In genomic region chr2:207711750-207712487, GRCh38 we compare ENCODE assay signal across 8 cellular contexts. TPM values are rescaled to one million over a fixed set of nuclear protein-coding genes. Genes with fewer than 3 reads are reported as not detected.
A peak's percentile ranks its signal among the peaks of the same experiment; 100 is the strongest.
DNase-seq lines count a peak whose midpoint lies in the region; ATAC-seq and TF ChIP-seq lines count a peak whose summit lies in the region.

No MANE protein-coding gene starts in this region.

- peak; percentile 22 for TF ChIP-seq POLR2A in prostate gland (IDR thresholded peaks at IDR 0.05)
- no peak for TF ChIP-seq POLR2A in vagina (IDR thresholded peaks at IDR 0.05)

- under 1% methylated on average over 50 of the region's 67 CpGs for WGBS in prostate gland

- H3K4me3 ChIP-seq in ACC112 (ENCODE audit: low read depth, low read length) (peak overlapping the region; percentile 83), PC-9 (peak overlapping the region; percentile 99), cardiac muscle cell (peak overlapping the region; percentile 95), prostate gland (peak overlapping the region; percentile 84 to 95), vagina (peak overlapping the region; percentile 85 to 91)

- H3K4me1 Mint-ChIP-seq in activated naive CD4-positive, alpha-beta T cell treated with anti-CD3 and anti-CD28 coated beads, Interleukin-2, amount 10 ng/mL, durations not matched to agents 7 days and 5 days, result peaks cover 28% of the 10 kb centered on the region

- peak overlapping the region; percentile 92 for H3K4me2 ChIP-seq in PC-9

- peaks cover 2% of the 10 kb centered on the region for H3K36me3 Mint-ChIP-seq in activated naive CD4-positive, alpha-beta T cell treated with anti-CD3 and anti-CD28 coated beads, Interleukin-2, amount 10 ng/mL, durations not matched to agents 7 days and 5 days

- peak overlapping the region; percentile 97 for H3K4me3 Mint-ChIP-seq in activated naive CD4-positive, alpha-beta T cell treated with anti-CD3 and anti-CD28 coated beads, Interleukin-2, amount 10 ng/mL, durations not matched to agents 7 days and 5 days

- H3K27me3 Mint-ChIP-seq in activated naive CD4-positive, alpha-beta T cell treated with anti-CD3 and anti-CD28 coated beads, Interleukin-2, amount 10 ng/mL, durations not matched to agents 7 days and 5 days, result no peaks in the 10 kb centered on the region

- peak overlapping the region; percentile 88 for H3K27ac Mint-ChIP-seq in activated naive CD4-positive, alpha-beta T cell treated with anti-CD3 and anti-CD28 coated beads, Interleukin-2, amount 10 ng/mL, durations not matched to agents 7 days and 5 days

- CTCF ChIA-PET in PC-9 (lab: Charles Lee), result interaction anchor here (0.6 to 0.7 kb wide), 3 partner anchors 17 to 539 kb away, joined by 3 to 11 read pairs (median 3); no protein-coding TSS in a partner anchor
- CTCF ChIA-PET in activated naive CD4-positive, alpha-beta T cell treated with anti-CD3 and anti-CD28 coated beads, Interleukin-2, amount 10 ng/mL, durations not matched to agents 7 days and 5 days (lab: Charles Lee), result interaction anchor here (1.1 to 1.6 kb wide), 3 partner anchors 18 to 329 kb away, joined by 3 to 6 read pairs (median 4); partner anchors contain the start of gene METTL21A

- DNase-seq in PC-9 (peak; percentile 41 to 56), cardiac muscle cell (ENCODE audit: low read depth in 1 of 2, low spot score in 1 of 2) (peak; percentile 52 to 55), prostate gland (ENCODE audit: low spot score) (peak; percentile 41), vagina (ENCODE audit: extremely low spot score in 2 of 2) (peak in 1 of 2 donors; percentile 89)
- DNase-seq in activated naive CD4-positive, alpha-beta T cell treated with anti-CD3 and anti-CD28 coated beads, Interleukin-2, amount 10 ng/mL, durations not matched to agents 7 days and 5 days, result peak; percentile 70

- H4K20me1 ChIP-seq in PC-9 (ENCODE audit: insufficient read depth), result peaks cover 7% of the 10 kb centered on the region; the same call in 1 of the 2 replicates

- no peak for TF ChIP-seq CTCF in PC-9 (conservative IDR thresholded peaks at IDR 0.05)
- TF ChIP-seq CTCF in cardiac muscle cell (IDR thresholded peaks at IDR 0.05; ENCODE audit: low read depth, low read length), result no peak
- TF ChIP-seq CTCF in prostate gland (IDR thresholded peaks at IDR 0.05), result no peak
- TF ChIP-seq CTCF in vagina (IDR thresholded peaks at IDR 0.05), result no peak

- H3K79me2 ChIP-seq in ACC112 (ENCODE audit: control insufficient read depth, insufficient read depth, low read length, unreplicated experiment) (peaks cover 30% of the 10 kb centered on the region), PC-9 (ENCODE audit: low read depth) (peaks cover 49% of the 10 kb centered on the region)

- H3F3A ChIP-seq in PC-9 (ENCODE audit: insufficient read depth, low read depth), result peaks cover 36% of the 10 kb centered on the region

- no peaks in the 10 kb centered on the region for H3K9me2 ChIP-seq in PC-9 (ENCODE audit: insufficient read depth)

- H3K4me1 ChIP-seq in ACC112 (ENCODE audit: control insufficient read depth, insufficient read depth, low read length, unreplicated experiment) (peaks cover 21% of the 10 kb centered on the region), PC-9 (replicated peaks; ENCODE audit: insufficient read depth) (peaks cover 27% of the 10 kb centered on the region), cardiac muscle cell (ENCODE audit: low read depth) (peaks cover 1% of the 10 kb centered on the region), prostate gland (replicated peaks) (no peaks in the 10 kb centered on the region), vagina (peaks cover 20% of the 10 kb centered on the region)

- no peaks in the 10 kb centered on the region for H3K9me3 Mint-ChIP-seq in activated naive CD4-positive, alpha-beta T cell treated with anti-CD3 and anti-CD28 coated beads, Interleukin-2, amount 10 ng/mL, durations not matched to agents 7 days and 5 days

- POLR2A ChIA-PET in PC-9 (lab: Charles Lee; ENCODE audit: unreplicated experiment), result interaction anchor here (0.6 to 1.5 kb wide), 8 partner anchors 9 to 458 kb away, joined by 3 to 16 read pairs (median 5); partner anchors contain the start of gene METTL21A

- no peaks in the 10 kb centered on the region for H3K36me3 ChIP-seq in ACC112 (ENCODE audit: insufficient read depth, low read length)
- no peaks in the 10 kb centered on the region for H3K36me3 ChIP-seq in PC-9 (ENCODE audit: low read depth)
- peaks cover 3% of the 10 kb centered on the region for H3K36me3 ChIP-seq in cardiac muscle cell
- H3K36me3 ChIP-seq in prostate gland, result no peaks in the 10 kb centered on the region
- H3K36me3 ChIP-seq in vagina, result no peaks in the 10 kb centered on the region

- H3K9me3 ChIP-seq in PC-9 (ENCODE audit: insufficient read depth, low read depth) (no peaks in the 10 kb centered on the region), cardiac muscle cell (ENCODE audit: low read depth) (no peaks in the 10 kb centered on the region), prostate gland (no peaks in the 10 kb centered on the region), vagina (no peaks in the 10 kb centered on the region)

- H3K27ac ChIP-seq in ACC112 (ENCODE audit: low read depth, low read length) (peak overlapping the region; percentile 60), PC-9 (peak overlapping the region; percentile 85), cardiac muscle cell (peak overlapping the region; percentile 88), prostate gland (peak overlapping the region; percentile 84 to 87), vagina (peak overlapping the region; percentile 82)

- intact Hi-C loops in PC-9 (cut with micrococcal nuclease; ENCODE audit: unreplicated experiment) (loop anchor here (1.0 to 2.0 kb wide), 2 partner anchors 27 to 79 kb away; no protein-coding TSS in a partner anchor), prostate gland (cut with DNase I) (loop anchor here (2.0 to 5.0 kb wide), 2 partner anchors 85 to 185 kb away; partner anchors contain the start of gene METTL21A), vagina (cut with DNase I) (loop anchor here (1.0 kb wide), 1 partner anchor 58 kb away; no protein-coding TSS in a partner anchor)

- ATAC-seq in GM18868 (IDR thresholded peaks at IDR 0.05; ENCODE audit: unreplicated experiment) (peak; percentile 21), HG03095 (IDR thresholded peaks at IDR 0.05; ENCODE audit: unreplicated experiment) (peak; percentile 17)

- H3K27me3 ChIP-seq in ACC112 (ENCODE audit: insufficient read depth, low read length), result no peaks in the 10 kb centered on the region
- H3K27me3 ChIP-seq in PC-9 (ENCODE audit: insufficient read depth, low read depth), result no peaks in the 10 kb centered on the region
- no peaks in the 10 kb centered on the region for H3K27me3 ChIP-seq in cardiac muscle cell
- H3K27me3 ChIP-seq in prostate gland (replicated peaks; ENCODE audit: insufficient read depth), result no peaks in the 10 kb centered on the region
- no peaks in the 10 kb centered on the region for H3K27me3 ChIP-seq in vagina

- H2AFZ ChIP-seq in ACC112 (ENCODE audit: low read length, unreplicated experiment) (peak overlapping the region; percentile 84), PC-9 (peak overlapping the region; percentile 83)

- no TSS peak for BruUV-seq in PC-9 (replicated peaks; lab: Mats Ljungman, UMichigan)

RNA-seq across cellular contexts. Expression of gene CCNYL1, which starts 0.5 kb away (rescaled TPM):
- 21.8 and 24.8 TPM in 2 replicates for total RNA-seq in PC-9 (2021)
- 5.7 and 7.4 TPM in 2 replicates for total RNA-seq in cardiac muscle cell
- polyA plus RNA-seq in cardiac muscle cell, result 6.8 and 9.8 TPM in 2 replicates
- total RNA-seq in prostate gland, result 1 to 10 TPM; 5.7 to 9.7 TPM
- total RNA-seq in vagina, result 7.1 TPM

RNA-seq across cellular contexts. Expression of gene FZD5, which starts 57.8 kb away (rescaled TPM):
- 5.6 and 6.8 TPM in 2 replicates for total RNA-seq in PC-9 (2021)
- 5.1 and 10.1 TPM in 2 replicates for total RNA-seq in cardiac muscle cell
- 1.6 and 3.6 TPM in 2 replicates for polyA plus RNA-seq in cardiac muscle cell
- 10 to 100 TPM in 1 of 2 donors, 1 to 10 TPM in 1; 9.1 to 32.7 TPM for total RNA-seq in prostate gland
- total RNA-seq in vagina, result 9.3 TPM
